23 cellular contexts compared by ENCODE assay signal in the genomic region with DNA sequence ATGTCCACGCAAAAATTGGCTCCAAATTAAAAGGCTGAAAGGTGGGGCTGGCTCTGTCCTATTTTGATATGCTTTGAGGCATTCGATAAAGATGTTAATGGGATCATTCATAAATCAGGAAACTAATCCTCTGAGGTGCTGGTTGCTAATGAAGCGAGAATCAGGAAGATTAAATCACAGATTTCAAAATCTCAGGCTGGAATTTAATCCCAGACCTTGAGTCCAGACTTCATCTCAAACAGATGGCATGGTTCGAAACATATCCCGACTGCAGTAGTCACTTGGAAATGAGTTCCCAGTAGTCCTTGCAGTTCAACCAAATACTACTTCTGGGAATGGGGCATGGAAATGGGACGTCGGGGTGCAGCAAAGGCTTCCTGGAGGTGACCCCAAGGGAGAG. TPM values are rescaled to one million over a fixed set of nuclear protein-coding genes. Genes with fewer than 3 reads are reported as not detected.
"Had no signal": no experiment of that assay in that cellular context is flagged by ENCODE, and none has a peak within 500 bp of the region (broad histone marks: within the 10 kb centered on the region; RNA-seq: fewer than 3 reads in every experiment).

No MANE protein-coding gene starts in this region.

- H3K4me3 ChIP-seq: MG63, SJSA1, SK-N-MC had no signal

- H3K36me3 ChIP-seq: MG63, SJSA1 had no signal

- ATAC-seq: HepG2 had no signal

- H3K27me3 ChIP-seq: MG63, SJSA1 had no signal

- H3K27ac ChIP-seq: SJSA1, SK-N-MC had no signal

- DNase-seq: IMR-90, Karpas-422, KG1, MG63, NCI-H1092, NCI-H1105 treated with DMSO at 0.1 percent for 48 hours, NCI-H1417 treated with DMSO at 0.1 percent for 48 hours, NCI-H146, NCI-H1694 treated with DMSO at 0.1 percent for 48 hours, NCI-H1930, NCI-H2081, NCI-H2107, NCI-H2227 treated with DMSO at 0.1 percent for 48 hours, NCI-H526, Right ventricle myocardium superior, RPMI8226, SIG-M5 had no signal

- H3K9me3 ChIP-seq: MG63, SJSA1 had no signal

- FAIRE-seq: HepG2, RCC 7860 had no signal

- H3K4me1 ChIP-seq: SJSA1 had no signal

RNA-seq across cellular contexts. Expression of gene KLF17, which starts 4.5 kb away (rescaled TPM):
- total RNA-seq: HepG2, NCI-H460, Right ventricle myocardium superior, SJSA1 had no signal

RNA-seq across cellular contexts. Expression of gene KLF18, which starts 27.3 kb away (rescaled TPM):
- total RNA-seq: HepG2, HT1080, IMR-90, NCI-H460, Right ventricle myocardium superior, SJSA1 had no signal
